22 cellular contexts compared by ENCODE assay signal in genomic region chr1:156414440-156415064, GRCh38. TPM values are rescaled to one million over a fixed set of nuclear protein-coding genes. Genes with fewer than 3 reads are reported as not detected.
DNase-seq lines count a peak whose midpoint lies in the region; ATAC-seq and TF ChIP-seq lines count a peak whose summit lies in the region.
"Had no signal": no experiment of that assay in that cellular context is flagged by ENCODE, and none has a peak within 500 bp of the region (broad histone marks: within the 10 kb centered on the region; RNA-seq: fewer than 3 reads in every experiment).

No MANE protein-coding gene starts in this region.

- no peaks in the 10 kb centered on the region for H4K20me1 ChIP-seq in DND-41 (ENCODE audit: insufficient read depth, low read length)

- H3K4me1 ChIP-seq in DND-41 (ENCODE audit: insufficient read depth, low read length) = no peaks in the 10 kb centered on the region
- H3K4me1 ChIP-seq in HEK293 (ENCODE audit: control insufficient read depth, insufficient read depth, low read length) = no peaks in the 10 kb centered on the region
- H3K4me1 ChIP-seq: BE2C, sigmoid colon had no signal

- H3K27me3 ChIP-seq in DND-41 (ENCODE audit: insufficient read depth, low read length, poor library complexity) = peaks cover 6% of the 10 kb centered on the region
- H3K27me3 ChIP-seq: BE2C had no signal

- H3K9me3 ChIP-seq in DND-41 (ENCODE audit: insufficient read depth, low read length, severe bottlenecking) (no peaks in the 10 kb centered on the region), HEK293 (ENCODE audit: control insufficient read depth, insufficient read depth, low read depth, low read length) (no peaks in the 10 kb centered on the region)
- H3K9me3 ChIP-seq: BE2C, sigmoid colon, thoracic aorta had no signal

- H3K27ac ChIP-seq in DND-41 (ENCODE audit: low read length) (no peak overlapping the region), HEK293 (ENCODE audit: extremely low read depth, low read depth, low read length) (no peak overlapping the region)
- H3K27ac ChIP-seq: KMS-11, PC-9, sigmoid colon, thoracic aorta, VCaP had no signal

- POLR2A ChIA-PET in HEK293 (lab: Yijun Ruan, JAX) = no interaction called here
- POLR2A ChIA-PET in activated CD4-positive, alpha-beta memory T cell treated with anti-CD3 and anti-CD28 coated beads, Interleukin-2, amount 10 ng/mL, durations not matched to agents 7 days and 5 days (lab: Charles Lee) = interaction anchor here (2.1 kb wide), 1 partner anchor 18 kb away, joined by 5 read pairs; no protein-coding TSS in a partner anchor

- no peaks in the 10 kb centered on the region for H3K9me3 Mint-ChIP-seq in activated CD4-positive, alpha-beta memory T cell treated with anti-CD3 and anti-CD28 coated beads, Interleukin-2, amount 10 ng/mL, durations not matched to agents 7 days and 5 days
- H3K9me3 Mint-ChIP-seq: activated T-cell treated with anti-CD3 and anti-CD28 coated beads, Interleukin-2, amount 50 U/mL, for 4 hours; immature natural killer cell; memory B cell had no signal

- no peak overlapping the region for H3K4me2 ChIP-seq in DND-41 (ENCODE audit: insufficient read depth, low read length)
- H3K4me2 ChIP-seq: KMS-11, PC-9 had no signal

- ATAC-seq in DND-41 (ENCODE audit: insufficient read depth, low read depth) = no peak
- ATAC-seq: activated T-cell treated with anti-CD3 and anti-CD28 coated beads, Interleukin-2, amount 50 U/mL, for 4 hours had no signal

- no peak overlapping the region for H3K4me3 Mint-ChIP-seq in activated CD4-positive, alpha-beta memory T cell treated with anti-CD3 and anti-CD28 coated beads, Interleukin-2, amount 10 ng/mL, durations not matched to agents 7 days and 5 days
- H3K4me3 Mint-ChIP-seq: activated T-cell treated with anti-CD3 and anti-CD28 coated beads, Interleukin-2, amount 50 U/mL, for 4 hours; immature natural killer cell; memory B cell had no signal

- no peak overlapping the region for H3K27ac Mint-ChIP-seq in activated CD4-positive, alpha-beta memory T cell treated with anti-CD3 and anti-CD28 coated beads, Interleukin-2, amount 10 ng/mL, durations not matched to agents 7 days and 5 days
- H3K27ac Mint-ChIP-seq: immature natural killer cell, memory B cell had no signal

- H3K4me1 Mint-ChIP-seq in activated CD4-positive, alpha-beta memory T cell treated with anti-CD3 and anti-CD28 coated beads, Interleukin-2, amount 10 ng/mL, durations not matched to agents 7 days and 5 days = peaks cover under 1% of the 10 kb centered on the region
- H3K4me1 Mint-ChIP-seq: memory B cell had no signal

- peaks cover 60% of the 10 kb centered on the region for H3K27me3 Mint-ChIP-seq in activated CD4-positive, alpha-beta memory T cell treated with anti-CD3 and anti-CD28 coated beads, Interleukin-2, amount 10 ng/mL, durations not matched to agents 7 days and 5 days

- CTCF ChIA-PET in HEK293 (lab: Yijun Ruan, JAX) = interaction anchor here (0.9 to 2.0 kb wide), 3 partner anchors 29 to 205 kb away, joined by 4 to 10 read pairs (median 8); partner anchors contain the start of gene HAPLN2
- CTCF ChIA-PET in activated CD4-positive, alpha-beta memory T cell treated with anti-CD3 and anti-CD28 coated beads, Interleukin-2, amount 10 ng/mL, durations not matched to agents 7 days and 5 days (lab: Charles Lee) = interaction anchor here (0.9 to 3.5 kb wide), 3 partner anchors 9 to 32 kb away, joined by 3 to 13 read pairs (median 3); no protein-coding TSS in a partner anchor

- no peaks in the 10 kb centered on the region for H3K36me3 ChIP-seq in DND-41 (ENCODE audit: insufficient read depth, low read length)
- no peaks in the 10 kb centered on the region for H3K36me3 ChIP-seq in HEK293 (ENCODE audit: control insufficient read depth in 2 of 2, insufficient read depth in 1 of 2, low read length in 2 of 2)
- H3K36me3 ChIP-seq: BE2C, sigmoid colon, thoracic aorta had no signal

- H2AFZ ChIP-seq in DND-41 (ENCODE audit: low read depth, low read length) = no peak overlapping the region
- H2AFZ ChIP-seq: PC-9 had no signal

- no peak overlapping the region for H3K9ac ChIP-seq in DND-41 (ENCODE audit: low read depth, low read length)
- H3K9ac ChIP-seq: KMS-11 had no signal

- no peaks in the 10 kb centered on the region for H3K36me3 Mint-ChIP-seq in activated CD4-positive, alpha-beta memory T cell treated with anti-CD3 and anti-CD28 coated beads, Interleukin-2, amount 10 ng/mL, durations not matched to agents 7 days and 5 days (ENCODE audit: low read depth)
- H3K36me3 Mint-ChIP-seq: memory B cell had no signal

- TF ChIP-seq CTCF in DND-41 (IDR thresholded peaks at IDR 0.05; ENCODE audit: borderline replicate concordance, extremely low read depth, low read length, poor library complexity, severe bottlenecking) = no peak
- no peak for TF ChIP-seq CTCF in HEK293 (tag by site-specific recombination; IDR thresholded peaks at IDR 0.05)

- H3K79me2 ChIP-seq in DND-41 (ENCODE audit: insufficient read depth, low read length) = no peaks in the 10 kb centered on the region

- peak; percentile 18 for DNase-seq in DND-41
- peak; percentile 27 for DNase-seq in activated CD4-positive, alpha-beta memory T cell treated with anti-CD3 and anti-CD28 coated beads, Interleukin-2, amount 10 ng/mL, durations not matched to agents 7 days and 5 days
- DNase-seq in inferior parietal cortex (ENCODE audit: extremely low spot score) = peak; percentile 40
- DNase-seq in activated T-cell treated with anti-CD3 and anti-CD28 coated beads for 4 hours = no peak
- no peak for DNase-seq in NCI-H1417 treated with DMSO at 0.1 percent for 48 hours (lab: John Stamatoyannopoulos, UW)
- no peak for DNase-seq in NCI-H510A (lab: John Stamatoyannopoulos, UW)
- no peak for DNase-seq in NCI-H1048 (lab: John Stamatoyannopoulos, UW)
- DNase-seq: activated T-cell treated with anti-CD3 and anti-CD28 coated beads, Interleukin-2, amount 50 U/mL, for 4 hours; amniotic stem cell; BE2C; immature natural killer cell; NCI-H1417; NCI-H446 treated with DMSO at 0.1 percent for 48 hours; PC-9; sigmoid colon; stimulated activated CD4-positive, alpha-beta T cell treated with anti-CD3 and anti-CD28 coated beads, Interleukin-2, amount 100 ng/mL, for 24 hours; SW 1271 had no signal

- H3K4me3 ChIP-seq in DND-41 (ENCODE audit: low read depth in 1 of 2, low read length in 2 of 2) (no peak overlapping the region), HEK293 (ENCODE audit: low read depth, low read length) (no peak overlapping the region)
- H3K4me3 ChIP-seq: PC-9, sigmoid colon, thoracic aorta had no signal

TF ChIP-seq in HEK293, 187 proteins besides CTCF, POLR2A, EP300 and RAD21 (continues in another document):
- TF ChIP-seq REST (tag by site-specific recombination; IDR thresholded peaks at IDR 0.05) = peak; percentile 98
- no peak for TF ChIP-seq ZNF280C (tag by site-specific recombination; IDR thresholded peaks at IDR 0.05)

RNA-seq across cellular contexts. Expression of gene RHBG, which starts 45.5 kb away (rescaled TPM):
- total RNA-seq in activated CD4-positive, alpha-beta memory T cell treated with anti-CD3 and anti-CD28 coated beads, Interleukin-2, amount 10 ng/mL, durations not matched to agents 7 days and 5 days = not detected
- total RNA-seq: activated T-cell treated with anti-CD3 and anti-CD28 coated beads, Interleukin-2, amount 50 U/mL, for 4 hours; sigmoid colon; thoracic aorta had no signal

Comparison
In these comparisons a context has a peak if more than half of its experiments do, and no peak if none do; other contexts are left out.
1. DNase-seq: peak in DND-41 (single experiment), activated CD4-positive, alpha-beta memory T cell treated with anti-CD3 and anti-CD28 coated beads, Interleukin-2, amount 10 ng/mL, durations not matched to agents 7 days and 5 days (single experiment) and inferior parietal cortex (single experiment); none in activated T-cell treated with anti-CD3 and anti-CD28 coated beads for 4 hours (single experiment), NCI-H1417 treated with DMSO at 0.1 percent for 48 hours (single experiment), NCI-H510A (single experiment) and NCI-H1048 (single experiment).